In the genomic region with DNA sequence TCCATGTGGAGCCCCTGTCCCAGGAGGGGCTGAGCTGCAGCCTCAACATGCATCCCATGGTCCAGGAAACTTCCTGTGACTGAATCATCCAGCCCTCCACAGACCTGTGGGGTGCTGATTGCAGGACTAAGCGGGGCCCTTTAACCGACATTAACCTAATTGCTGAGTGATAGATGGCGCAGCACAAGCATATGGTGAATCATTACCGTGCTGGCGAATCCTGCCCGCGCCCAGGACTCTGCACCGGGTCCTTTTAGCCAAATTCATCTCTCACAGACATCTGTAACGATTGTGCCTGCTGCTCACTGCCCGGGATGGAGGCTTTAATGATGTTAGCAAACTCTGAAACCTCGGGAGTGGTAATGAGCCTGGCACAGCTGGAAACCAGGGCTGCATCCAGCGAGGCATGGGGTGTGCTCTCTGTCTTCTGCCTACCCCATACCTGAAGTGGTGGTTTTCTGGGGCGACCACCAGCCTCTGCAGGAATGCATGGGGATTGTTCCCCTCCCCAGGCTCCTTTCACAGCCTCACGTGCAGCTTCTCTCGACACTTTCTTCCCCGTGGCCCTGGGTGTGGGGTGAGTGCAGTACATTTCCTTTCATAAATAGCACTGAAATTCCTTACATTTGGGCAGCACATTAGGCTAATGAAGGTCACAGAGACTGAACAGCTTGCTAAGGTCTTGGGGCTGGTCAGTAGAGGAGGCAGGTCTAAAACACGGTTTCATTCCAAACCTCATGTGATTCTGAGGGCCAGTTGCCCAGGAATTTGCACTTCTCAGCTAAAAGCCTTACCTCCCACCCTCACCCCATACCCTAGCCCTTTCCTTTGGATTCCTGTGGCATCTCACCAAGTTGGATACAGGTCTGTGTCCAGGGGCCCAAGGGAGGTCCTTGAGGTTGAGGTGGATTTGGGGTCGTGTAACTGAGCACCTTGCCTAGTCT, we compare ENCODE assay signal across 1 cellular context.
TF ChIP-seq lines count a peak whose summit lies in the region.

No MANE protein-coding gene starts in this region.

TF ChIP-seq in HepG2, 621 proteins besides CTCF, POLR2A, EP300 and RAD21:
- no peak for TF ChIP-seq ZNF597 (CRISPR knock-in tag; IDR thresholded peaks at IDR 0.05)
TF ChIP-seq in HepG2: peak in this region for 0.
